27 cellular contexts compared by ENCODE assay signal in genomic region chr6:12022903-12023522, GRCh38. TPM values are rescaled to one million over a fixed set of nuclear protein-coding genes. Genes with fewer than 3 reads are reported as not detected.
DNase-seq lines count a peak whose midpoint lies in the region; TF ChIP-seq lines count a peak whose summit lies in the region.
"Had no signal": no experiment of that assay in that cellular context is flagged by ENCODE, and none has a peak within 500 bp of the region (broad histone marks: within the 10 kb centered on the region; RNA-seq: fewer than 3 reads in every experiment).

No MANE protein-coding gene starts in this region.

- H2BK20ac ChIP-seq in H9 (ENCODE audit: low read depth, low read length, poor library complexity, severe bottlenecking) = no peak overlapping the region

- H3K79me2 ChIP-seq in H9 (ENCODE audit: insufficient read depth, low read length) = peaks cover 16% of the 10 kb centered on the region; the same call in 1 of the 2 replicates

- no peak overlapping the region for H3K56ac ChIP-seq in H9 (ENCODE audit: insufficient read length, low read depth, low read length)

- no peak overlapping the region for H3K4ac ChIP-seq in H9 (ENCODE audit: low read depth, low read length)

- H3K27me3 Mint-ChIP-seq in H9 (ENCODE audit: low read depth) = no peaks in the 10 kb centered on the region
- H3K27me3 Mint-ChIP-seq in nephron (ENCODE audit: low read depth) = peaks cover 5% of the 10 kb centered on the region
- H3K27me3 Mint-ChIP-seq: activated naive CD8-positive, alpha-beta T cell treated with anti-CD3 and anti-CD28 coated beads for 36 hours; dendritic cell treated with granulocyte-macrophage colony-stimulating factor and Interleukin-4, amounts not matched to agents 40 ng/mL and 50 ng/mL, for 4 days; natural killer cell treated with Interleukin-12 subunit alpha and Interleukin-12 subunit beta and Interleukin-15 and Interleukin-18, amount 100 ng/mL, for 72 hours had no signal

- no peak overlapping the region for H2BK5ac ChIP-seq in H9 (ENCODE audit: insufficient read length, low read length)

- TF ChIP-seq CTCF in AG04450 (IDR thresholded peaks at IDR 0.05; ENCODE audit: low read depth, low read length) (no peak), H9 (conservative IDR thresholded peaks at IDR 0.05) (no peak), ascending aorta (IDR thresholded peaks at IDR 0.05) (no peak), nephron (IDR thresholded peaks at IDR 0.05; ENCODE audit: unreplicated experiment in 3 of 3) (no peak)

- H2AK5ac ChIP-seq in H9 (ENCODE audit: insufficient read length, low read length) = no peak overlapping the region

- no CpG with 5 or more reads among the region's 8 CpGs for WGBS in H9 (ENCODE audit: extremely low coverage, insufficient read length, low lambda C conversion rate)

- H2BK120ac ChIP-seq in H9 (ENCODE audit: low read depth, low read length, poor library complexity, severe bottlenecking) = no peak overlapping the region

- H4K91ac ChIP-seq in H9 (ENCODE audit: insufficient read length, low read depth, low read length) = no peak overlapping the region

- H2BK15ac ChIP-seq in H9 (ENCODE audit: low read depth, low read length) = no peak overlapping the region

- peak overlapping the region; percentile 12 for H3K27ac ChIP-seq in AG04450 (ENCODE audit: low read depth, low read length)
- no peak overlapping the region for H3K27ac ChIP-seq in H9 (ENCODE audit: insufficient read length, low read depth, low read length)
- peak overlapping the region; percentile 46 to 50 for H3K27ac ChIP-seq in ascending aorta
- H3K27ac ChIP-seq: C4-2B, esophagus squamous epithelium, gastrocnemius medialis, GM23248, pancreas, SJCRH30 had no signal

- no peak overlapping the region for H2BK12ac ChIP-seq in H9 (ENCODE audit: insufficient read length, low read depth, low read length)

- no peaks in the 10 kb centered on the region for H3K23me2 ChIP-seq in H9 (ENCODE audit: insufficient read length, low read depth, low read length, poor library complexity, severe bottlenecking)

- no peak for DNase-seq in AG04450 (ENCODE audit: low read depth, low spot score)
- no peak for DNase-seq in H9
- DNase-seq in ascending aorta (ENCODE audit: low spot score in 2 of 2) = no peak
- no peak for DNase-seq in T-helper 2 cell
- DNase-seq in NCI-H2081 treated with DMSO at 0.1 percent for 48 hours (lab: John Stamatoyannopoulos, UW) = no peak
- DNase-seq in DMS153 treated with DMSO at 0.1 percent for 48 hours (lab: John Stamatoyannopoulos, UW; ENCODE audit: unreplicated experiment) = no peak
- DNase-seq: activated CD8-positive, alpha-beta T cell treated with anti-CD3 and anti-CD28 coated beads, Interleukin-2, amount 10 ng/mL, durations not matched to agents 7 days and 5 days; activated effector memory CD4-positive, alpha-beta T cell treated with Interleukin-2 at 50 U/mL for 16 hours; activated naive CD8-positive, alpha-beta T cell treated with anti-CD3 and anti-CD28 coated beads for 36 hours; Caco-2; caudate nucleus; DND-41; esophagus squamous epithelium; gastrocnemius medialis; GM23248; mucosa of descending colon; NCI-H2171 treated with DMSO at 0.1 percent for 48 hours; NCI-H69; pancreas; SJCRH30; trophoblast cell had no signal

- peaks cover 10% of the 10 kb centered on the region for H3K79me1 ChIP-seq in H9 (ENCODE audit: insufficient read depth, low read depth, low read length, poor library complexity, severe bottlenecking)

- H3T11ph ChIP-seq in H9 (ENCODE audit: low read length) = no peak overlapping the region

- peaks cover 2% of the 10 kb centered on the region; the same call in 1 of the 2 replicates for H3K9me3 ChIP-seq in AG04450 (ENCODE audit: control insufficient read depth, insufficient read depth, low read length)
- no peaks in the 10 kb centered on the region for H3K9me3 ChIP-seq in H9 (ENCODE audit: control insufficient read depth, low read depth, low read length)
- H3K9me3 ChIP-seq in ascending aorta = no peaks in the 10 kb centered on the region
- H3K9me3 ChIP-seq: Caco-2, esophagus squamous epithelium, gastrocnemius medialis, mucosa of descending colon, pancreas, right atrium auricular region, SJCRH30 had no signal

- no peak overlapping the region for H3K18ac ChIP-seq in H9 (ENCODE audit: insufficient read length, low read depth, low read length)

- H4K20me1 ChIP-seq in H9 (ENCODE audit: control insufficient read depth, insufficient read depth, insufficient read length) = no peaks in the 10 kb centered on the region

- no peak overlapping the region for H3K23ac ChIP-seq in H9 (ENCODE audit: insufficient read length, low read depth, low read length)

- no peak overlapping the region for H3K4me3 ChIP-seq in AG04450 (ENCODE audit: low read depth, low read length)
- no peak overlapping the region for H3K4me3 ChIP-seq in ascending aorta
- H3K4me3 ChIP-seq: esophagus squamous epithelium, gastrocnemius medialis, GM23248, mucosa of descending colon, pancreas, right atrium auricular region, SJCRH30 had no signal

- H3K4me3 Mint-ChIP-seq in H9 (no peak overlapping the region), nephron (no peak overlapping the region)
- H3K4me3 Mint-ChIP-seq: activated CD8-positive, alpha-beta T cell treated with anti-CD3 and anti-CD28 coated beads, Interleukin-2, amount 10 ng/mL, durations not matched to agents 7 days and 5 days; activated naive CD8-positive, alpha-beta T cell treated with anti-CD3 and anti-CD28 coated beads for 36 hours; dendritic cell treated with granulocyte-macrophage colony-stimulating factor and Interleukin-4, amounts not matched to agents 40 ng/mL and 50 ng/mL, for 4 days; natural killer cell treated with Interleukin-12 subunit alpha and Interleukin-12 subunit beta and Interleukin-15 and Interleukin-18, amount 100 ng/mL, for 72 hours; T-helper 1 cell treated with Interleukin-12 subunit alpha and Interleukin-12 subunit beta and Interleukin-4 antibody, amounts not matched to agents 30 μg/mL and 1 μg/mL, for 36 hours had no signal

- CTCF ChIA-PET in AG04450 (lab: Charles Lee) = interaction anchor here (1.1 to 1.6 kb wide), 4 partner anchors 52 to 368 kb away, joined by 3 to 5 read pairs (median 4); no protein-coding TSS in a partner anchor

- peak overlapping the region in 2 of 3 experiments; percentile 59 to 76; a peak in 2 of 7 replicates for H3K27ac Mint-ChIP-seq in H9
- peak overlapping the region; percentile 66 to 70 (median 66) for H3K27ac Mint-ChIP-seq in nephron
- H3K27ac Mint-ChIP-seq: activated CD8-positive, alpha-beta T cell treated with anti-CD3 and anti-CD28 coated beads, Interleukin-2, amount 10 ng/mL, durations not matched to agents 7 days and 5 days; activated naive CD8-positive, alpha-beta T cell treated with anti-CD3 and anti-CD28 coated beads for 36 hours; dendritic cell treated with granulocyte-macrophage colony-stimulating factor and Interleukin-4, amounts not matched to agents 40 ng/mL and 50 ng/mL, for 4 days; natural killer cell treated with Interleukin-12 subunit alpha and Interleukin-12 subunit beta and Interleukin-15 and Interleukin-18, amount 100 ng/mL, for 72 hours; T-helper 1 cell treated with Interleukin-12 subunit alpha and Interleukin-12 subunit beta and Interleukin-4 antibody, amounts not matched to agents 30 μg/mL and 1 μg/mL, for 36 hours had no signal

- H3K4me1 Mint-ChIP-seq in H9 = peaks cover 29 to 39% of the 10 kb centered on the region in 2 experiments
- H3K4me1 Mint-ChIP-seq in nephron = peaks cover 28% of the 10 kb centered on the region

- no peak overlapping the region for H4K5ac ChIP-seq in H9 (ENCODE audit: insufficient read length, low read depth, low read length)

- no peak overlapping the region for H2AFZ ChIP-seq in H9 (ENCODE audit: low read length)
- H2AFZ ChIP-seq: GM23248 had no signal

- no peak overlapping the region for H3K4me2 ChIP-seq in H9 (ENCODE audit: insufficient read depth, insufficient read length, low read length)

- no peak overlapping the region for H3K9ac ChIP-seq in H9 (ENCODE audit: extremely low read depth, insufficient read length, low read length)
- H3K9ac ChIP-seq: GM23248 had no signal

- intact Hi-C loops in ascending aorta (cut with DNase I) = no loop called here

- H3K4me1 ChIP-seq in H9 (ENCODE audit: insufficient read depth, low read length) (no peaks in the 10 kb centered on the region; the same call in 1 of the 2 replicates), ascending aorta (peaks cover 2 to 34% of the 10 kb centered on the region in 2 donors)
- H3K4me1 ChIP-seq: SJCRH30 had no signal

- H3K27me3 ChIP-seq in AG04450 (ENCODE audit: control insufficient read depth, insufficient read depth, low read length) = no peaks in the 10 kb centered on the region
- H3K27me3 ChIP-seq in H9 (ENCODE audit: insufficient read depth, low read length) = no peaks in the 10 kb centered on the region
- no peaks in the 10 kb centered on the region for H3K27me3 ChIP-seq in ascending aorta
- H3K27me3 ChIP-seq: esophagus squamous epithelium, gastrocnemius medialis, pancreas, right atrium auricular region, SJCRH30 had no signal

- H3K14ac ChIP-seq in H9 (ENCODE audit: insufficient read depth, low read length) = no peak overlapping the region

- peaks cover 4 to 8% of the 10 kb centered on the region in 2 donors for H3K36me3 ChIP-seq in ascending aorta
- H3K36me3 ChIP-seq: pancreas had no signal

- peaks cover 35 to 66% (median 44%) of the 10 kb centered on the region in 3 experiments for H3K36me3 Mint-ChIP-seq in H9 (ENCODE audit: insufficient read depth in 1 of 3, low read depth in 3 of 3)
- peaks cover 70% of the 10 kb centered on the region for H3K36me3 Mint-ChIP-seq in nephron (ENCODE audit: low read depth)

- H3K9me3 Mint-ChIP-seq in H9 (no peaks in the 10 kb centered on the region), nephron (peaks cover 3% of the 10 kb centered on the region)
- H3K9me3 Mint-ChIP-seq: dendritic cell treated with granulocyte-macrophage colony-stimulating factor and Interleukin-4, amounts not matched to agents 40 ng/mL and 50 ng/mL, for 4 days; natural killer cell treated with Interleukin-12 subunit alpha and Interleukin-12 subunit beta and Interleukin-15 and Interleukin-18, amount 100 ng/mL, for 72 hours had no signal

- POLR2A ChIA-PET in AG04450 (lab: Yijun Ruan, JAX) = interaction anchor here (1.0 kb wide), 1 partner anchor 10 kb away, joined by 5 read pairs; no protein-coding TSS in a partner anchor

- no peak overlapping the region for H4K8ac ChIP-seq in H9 (replicated peaks; ENCODE audit: insufficient read length, low read depth, low read length)

RNA-seq across cellular contexts. Expression of gene HIVEP1, which starts 10.9 kb away (rescaled TPM):
- polyA plus RNA-seq in AG04450 (2011; rRNA removed) = 13.9 and 15.9 TPM in 2 replicates
- polyA minus RNA-seq in AG04450 (2011; rRNA and poly(A)+ RNA removed) = 41.5 and 42.3 TPM in 2 replicates
- 36.5 and 44.2 TPM in 2 replicates for total RNA-seq in H9 (2021)
- 31.7 TPM for total RNA-seq in ascending aorta
